Comparison of ENCODE assay signal across 1 cellular context in genomic region chr3:152769523-152769922, GRCh38.
A peak's percentile ranks its signal among the peaks of the same experiment; 100 is the strongest.
TF ChIP-seq lines count a peak whose summit lies in the region.

No MANE protein-coding gene starts in this region.

TF ChIP-seq in GM12878, 131 proteins besides CTCF, POLR2A, EP300 and RAD21 (continued from another document):
- TF ChIP-seq ZBTB11 (CRISPR knock-in tag; IDR thresholded peaks at IDR 0.05), result no peak
- TF ChIP-seq BRCA1 (IDR thresholded peaks at IDR 0.05; ENCODE audit: low read depth, low read length), result no peak
- no peak for TF ChIP-seq PRDM15 (CRISPR knock-in tag; IDR thresholded peaks at IDR 0.05)
- no peak for TF ChIP-seq ASH2L (IDR thresholded peaks at IDR 0.05; ENCODE audit: borderline replicate concordance, low read depth)
- TF ChIP-seq NR2F1 (conservative IDR thresholded peaks at IDR 0.05), result no peak
- no peak for TF ChIP-seq CBX3 (IDR thresholded peaks at IDR 0.05; ENCODE audit: borderline replicate concordance, low read depth)
- TF ChIP-seq CEBPZ (IDR thresholded peaks at IDR 0.05; ENCODE audit: low read depth, low read length), result no peak
- no peak for TF ChIP-seq TAF1 (IDR thresholded peaks at IDR 0.05; ENCODE audit: borderline replicate concordance, low read depth, low read length)
- TF ChIP-seq SPI1 (IDR thresholded peaks at IDR 0.05; ENCODE audit: borderline replicate concordance, insufficient read depth, low read depth, low read length), result no peak
- no peak for TF ChIP-seq IKZF1 (conservative IDR thresholded peaks at IDR 0.05)
- no peak for TF ChIP-seq NFXL1 (IDR thresholded peaks at IDR 0.05; ENCODE audit: borderline replicate concordance)
- TF ChIP-seq SIN3A (IDR thresholded peaks at IDR 0.05; ENCODE audit: low read depth, low read length), result no peak
- TF ChIP-seq GABPA (IDR thresholded peaks at IDR 0.05; ENCODE audit: low read depth), result peak; percentile 41; the same call in 1 of the 2 replicates
- TF ChIP-seq E2F8 (IDR thresholded peaks at IDR 0.05; ENCODE audit: low read depth, partially characterized antibody), result no peak
- no peak for TF ChIP-seq NKRF (conservative IDR thresholded peaks at IDR 0.05)
- no peak for TF ChIP-seq POU2F2 (IDR thresholded peaks at IDR 0.05; ENCODE audit: borderline replicate concordance, low read depth, low read length)
- no peak for TF ChIP-seq PML (IDR thresholded peaks at IDR 0.05; ENCODE audit: low read length)
- no peak for TF ChIP-seq ZNF24 (IDR thresholded peaks at IDR 0.05)
- TF ChIP-seq ETV6 (conservative IDR thresholded peaks at IDR 0.05 in 1 of 2, IDR thresholded peaks at IDR 0.05 in 1 of 2; ENCODE audit: borderline replicate concordance in 1 of 2, low read depth in 1 of 2), result peak in 1 of 2 experiments; percentile 53; a peak in 1 of 4 replicates
- TF ChIP-seq MAX (IDR thresholded peaks at IDR 0.05; ENCODE audit: low read depth, low read length), result no peak
- TF ChIP-seq WRNIP1 (IDR thresholded peaks at IDR 0.05; ENCODE audit: borderline replicate concordance, low read depth, low read length), result no peak
- TF ChIP-seq HDGF (IDR thresholded peaks at IDR 0.05), result no peak
- no peak for TF ChIP-seq ZSCAN29 (IDR thresholded peaks at IDR 0.05)
- TF ChIP-seq BCL3 (IDR thresholded peaks at IDR 0.05; ENCODE audit: borderline replicate concordance, insufficient read depth, low read depth, low read length, poor library complexity, severe bottlenecking), result peak; percentile 48
- TF ChIP-seq KDM1A (IDR thresholded peaks at IDR 0.05; ENCODE audit: borderline replicate concordance), result no peak
- TF ChIP-seq HSF1 (IDR thresholded peaks at IDR 0.05; ENCODE audit: low read depth, low read length), result no peak
- no peak for TF ChIP-seq SMAD5 (IDR thresholded peaks at IDR 0.05; ENCODE audit: low read depth)
- no peak for TF ChIP-seq NR2C2 (IDR thresholded peaks at IDR 0.05; ENCODE audit: borderline replicate concordance, control insufficient read depth, insufficient read length, low read depth)
- peak; percentile 39; the same call in 1 of the 2 replicates for TF ChIP-seq FOXM1 (IDR thresholded peaks at IDR 0.05; ENCODE audit: low read depth, low read length)
- peak; percentile 25; the same call in 1 of the 2 replicates for TF ChIP-seq RUNX3 (IDR thresholded peaks at IDR 0.05; ENCODE audit: low read length)
- no peak for TF ChIP-seq NR2C1 (IDR thresholded peaks at IDR 0.05)
- TF ChIP-seq TBL1XR1 (IDR thresholded peaks at IDR 0.05; ENCODE audit: low read depth, low read length), result no peak
- TF ChIP-seq SUZ12 (IDR thresholded peaks at IDR 0.05; ENCODE audit: unreplicated experiment), result no peak
- TF ChIP-seq ATF2 (IDR thresholded peaks at IDR 0.05; ENCODE audit: low read length), result peak; percentile 89
- no peak for TF ChIP-seq HDAC6 (IDR thresholded peaks at IDR 0.05; ENCODE audit: unreplicated experiment)
- TF ChIP-seq YY1 (IDR thresholded peaks at IDR 0.05; ENCODE audit: low read depth, low read length), result no peak
- TF ChIP-seq NFIC (IDR thresholded peaks at IDR 0.05; ENCODE audit: low read depth, low read length), result peak; percentile 77; the same call in 1 of the 2 replicates
- TF ChIP-seq CREB1 (IDR thresholded peaks at IDR 0.05; ENCODE audit: low read depth), result peak; percentile 87
- TF ChIP-seq CREM (IDR thresholded peaks at IDR 0.05; ENCODE audit: low read depth), result peak; percentile 81
- TF ChIP-seq ZNF274 (IDR thresholded peaks at IDR 0.05; ENCODE audit: insufficient read depth, insufficient read length), result no peak
- 0 out of 4 replicates have a peak, but pooled peaks of 1 of the 2 experiments have one; percentile 27 for TF ChIP-seq IKZF2 (IDR thresholded peaks at IDR 0.05)
- TF ChIP-seq HDAC2 (IDR thresholded peaks at IDR 0.05), result no peak
